3 cellular contexts compared by ENCODE assay signal in genomic region chr1:240226102-240226501, GRCh38.
"Had no signal": no experiment of that assay in that cellular context is flagged by ENCODE, and none has a peak within 500 bp of the region (broad histone marks: within the 10 kb centered on the region; RNA-seq: fewer than 3 reads in every experiment).

No MANE protein-coding gene starts in this region.

- H3K4me3 ChIP-seq: GM12878 had no signal

- DNase-seq: GDM1, GF-D8 had no signal

- ATAC-seq: GM12878 had no signal
